In genomic region chr17:72883351-72883750, GRCh38 we compare ENCODE assay signal across 24 cellular contexts.
DNase-seq lines count a peak whose midpoint lies in the region; ATAC-seq lines count a peak whose summit lies in the region.
"Had no signal": no experiment of that assay in that cellular context is flagged by ENCODE, and none has a peak within 500 bp of the region (broad histone marks: within the 10 kb centered on the region; RNA-seq: fewer than 3 reads in every experiment).

No MANE protein-coding gene starts in this region.

- H2BK120ac ChIP-seq in trophoblast cell (ENCODE audit: insufficient read depth, low read length, poor library complexity) = no peak overlapping the region

- H3K27ac ChIP-seq in cingulate gyrus (ENCODE audit: low read depth, low read length) (peak overlapping the region; percentile 51), trophoblast cell (ENCODE audit: low read depth, low read length) (no peak overlapping the region), temporal lobe (ENCODE audit: low read depth, low read length) (peak overlapping the region; percentile 88)
- H3K27ac ChIP-seq: BLaER1 had no signal

- H3K4ac ChIP-seq in trophoblast cell (ENCODE audit: low read depth, low read length) = no peak overlapping the region

- peaks cover 0 to 2% of the 10 kb centered on the region in 2 experiments for H3K36me3 ChIP-seq in trophoblast cell (ENCODE audit: control insufficient read depth in 1 of 2, insufficient read depth in 2 of 2, low read length in 2 of 2)
- H3K36me3 ChIP-seq: BE2C had no signal

- H3K9me3 ChIP-seq in trophoblast cell (ENCODE audit: insufficient read depth, low read depth, low read length) = peaks cover 7% of the 10 kb centered on the region
- H3K9me3 ChIP-seq: BE2C had no signal

- H4K91ac ChIP-seq in trophoblast cell (ENCODE audit: low read depth, low read length) = no peak overlapping the region

- no peaks in the 10 kb centered on the region for H3K4me1 ChIP-seq in trophoblast cell (ENCODE audit: control insufficient read depth in 1 of 2, insufficient read depth in 2 of 2, low read length in 2 of 2)
- H3K4me1 ChIP-seq: BE2C, BLaER1 had no signal

- no peak overlapping the region for H3K9ac ChIP-seq in trophoblast cell (ENCODE audit: low read length)
- H3K9ac ChIP-seq: BLaER1 had no signal

- H2BK12ac ChIP-seq in trophoblast cell (ENCODE audit: low read length) = no peak overlapping the region

- H2AFZ ChIP-seq in trophoblast cell (ENCODE audit: insufficient read depth, low read length, poor library complexity) = no peak overlapping the region

- WGBS in trophoblast cell (ENCODE audit: extremely low coverage, insufficient coverage, insufficient read length) = no CpG with 5 or more reads among the region's 5 CpGs

- H3K14ac ChIP-seq in trophoblast cell (ENCODE audit: low read length) = no peak overlapping the region

- H4K12ac ChIP-seq in trophoblast cell (ENCODE audit: low read depth, low read length) = no peak overlapping the region

- DNase-seq in globus pallidus (ENCODE audit: low spot score) (peak; percentile 7), trophoblast cell (peak; percentile 74 to 89), islet precursor cell (no peak), NCI-H1048 (lab: John Stamatoyannopoulos, UW) (no peak)
- no peak for DNase-seq in stimulated activated CD8-positive, alpha-beta memory T cell treated with anti-CD3 and anti-CD28 coated beads, Interleukin-4, amount 100 ng/mL, for 48 hours
- DNase-seq: 8988T; ACHN; BE2C; CD4-positive, alpha-beta memory T cell; CD4-positive, CD25-positive, alpha-beta regulatory T cell; CD8-positive, alpha-beta memory T cell; COR-L47; DMS 273 treated with DMSO at 0.1 percent for 48 hours; DMS153; DMS53; DMS79; DND-41; EL; GDM1 had no signal

- ATAC-seq in GM21526 (IDR thresholded peaks at IDR 0.05; ENCODE audit: low FRiP score, unreplicated experiment) = no peak
- ATAC-seq: GM12878 had no signal

- no peak overlapping the region for H4K8ac ChIP-seq in trophoblast cell (ENCODE audit: low read depth, low read length)

- H3K4me2 ChIP-seq in trophoblast cell (ENCODE audit: low read length) = no peak overlapping the region
- H3K4me2 ChIP-seq: BLaER1 had no signal

- H2AK5ac ChIP-seq in trophoblast cell (ENCODE audit: low read length) = no peak overlapping the region

- no peak overlapping the region for H3K4me3 ChIP-seq in trophoblast cell (ENCODE audit: low read depth, low read length)
- H3K4me3 ChIP-seq: BLaER1, GM12878 had no signal

- no peaks in the 10 kb centered on the region for H3K79me1 ChIP-seq in trophoblast cell (ENCODE audit: low read length)

- no peaks in the 10 kb centered on the region for H3K79me2 ChIP-seq in trophoblast cell (ENCODE audit: control insufficient read depth, insufficient read depth, low read length, poor library complexity)

- no peak overlapping the region for H2BK5ac ChIP-seq in trophoblast cell (ENCODE audit: low read depth, low read length, poor library complexity)

- no peak overlapping the region for H3K18ac ChIP-seq in trophoblast cell (ENCODE audit: low read length)

- H3K23ac ChIP-seq in trophoblast cell (ENCODE audit: low read length) = no peak overlapping the region

- H3K27me3 ChIP-seq in trophoblast cell (ENCODE audit: insufficient read depth, low read length) = no peaks in the 10 kb centered on the region
- H3K27me3 ChIP-seq: BE2C, BLaER1 had no signal

Comparison
In these comparisons a context has a peak if more than half of its experiments do, and no peak if none do; other contexts are left out.
1. DNase-seq: peak in globus pallidus (single experiment) and trophoblast cell (2 of 2); none in islet precursor cell (single experiment), NCI-H1048 (single experiment) and stimulated activated CD8-positive, alpha-beta memory T cell treated with anti-CD3 and anti-CD28 coated beads, Interleukin-4, amount 100 ng/mL, for 48 hours (single experiment).